9 cellular contexts compared by ENCODE assay signal in genomic region chr17:82217530-82218204, GRCh38. TPM values are rescaled to one million over a fixed set of nuclear protein-coding genes. Genes with fewer than 3 reads are reported as not detected.
DNase-seq lines count a peak whose midpoint lies in the region; ATAC-seq and TF ChIP-seq lines count a peak whose summit lies in the region.
"Had no signal": no experiment of that assay in that cellular context is flagged by ENCODE, and none has a peak within 500 bp of the region (broad histone marks: within the 10 kb centered on the region; RNA-seq: fewer than 3 reads in every experiment).

No MANE protein-coding gene starts in this region.

- no peak overlapping the region for H3K4me3 ChIP-seq in fibroblast of the aortic adventitia (ENCODE audit: low read depth, low read length)

- DNase-seq in GF-D8 (lab: John Stamatoyannopoulos, UW), result peak; percentile 45
- DNase-seq in SK-MEL-5 (ENCODE audit: low read depth, low spot score), result peak; percentile 58
- peak; percentile 80 for DNase-seq in fibroblast of the aortic adventitia (ENCODE audit: low read depth)
- peak; percentile 73 for DNase-seq in sciatic nerve (ENCODE audit: low spot score)
- no peak for DNase-seq in NK-92 treated with Interleukin-12 subunit alpha and Interleukin-12 subunit beta, amount 100 ng/mL, for 24 hours (lab: John Stamatoyannopoulos, UW)
- DNase-seq in pons (ENCODE audit: low spot score), result no peak
- no peak for DNase-seq in COR-L47 (lab: John Stamatoyannopoulos, UW)
- DNase-seq: activated naive CD4-positive, alpha-beta T cell treated with Interleukin-2 at 50 U/mL for 16 hours had no signal

- ATAC-seq in sciatic nerve (peak; percentile 57), HG02798 (IDR thresholded peaks at IDR 0.05; ENCODE audit: poor library complexity, unreplicated experiment) (no peak)

- intact Hi-C loops in sciatic nerve (cut with DNase I), result no loop called here

- in situ Hi-C loops in SK-MEL-5 (cut with HindIII; ENCODE audit: low pct_unique_long_range_greater_than_20kb, low sequenced_read_pairs), result no loop called here

- no peak for TF ChIP-seq CTCF in fibroblast of the aortic adventitia (IDR thresholded peaks at IDR 0.05; ENCODE audit: insufficient read depth, low read length)

RNA-seq across cellular contexts. Expression of gene CCDC57, which starts 5.0 kb away (rescaled TPM):
- total RNA-seq in SK-MEL-5 (2014; rRNA removed; shearing (Covaris generic)), result 15.7 and 17.8 TPM in 2 replicates
- polyA plus RNA-seq in SK-MEL-5 (2015; cell fraction: cytosol; rRNA removed), result 21.0 and 25.4 TPM in 2 replicates
- 477 and 495 TPM in 2 replicates for polyA plus RNA-seq in SK-MEL-5 (2015; cell fraction: nucleus; rRNA removed)
- total RNA-seq in fibroblast of the aortic adventitia (ENCODE audit: low replicate concordance) (15.2 and 37.4 TPM in 2 replicates), sciatic nerve (50.6 TPM)

RNA-seq across cellular contexts. Expression of gene SLC16A3, which starts 11.2 kb away (rescaled TPM):
- total RNA-seq in SK-MEL-5 (2014; rRNA removed; shearing (Covaris generic)), result 9.6 and 12.8 TPM in 2 replicates
- polyA plus RNA-seq in SK-MEL-5 (2015; cell fraction: cytosol; rRNA removed), result 3.9 and 4.7 TPM in 2 replicates
- 8.9 and 9.2 TPM in 2 replicates for polyA plus RNA-seq in SK-MEL-5 (2015; cell fraction: nucleus; rRNA removed)
- total RNA-seq in fibroblast of the aortic adventitia (ENCODE audit: low replicate concordance) (13.0 and 44.6 TPM in 2 replicates), sciatic nerve (53.1 TPM)

RNA-seq across cellular contexts. Expression of gene CSNK1D, which starts 55.8 kb away (rescaled TPM):
- 18.0 and 23.6 TPM in 2 replicates for total RNA-seq in SK-MEL-5 (2014; rRNA removed; shearing (Covaris generic))
- 106 and 112 TPM in 2 replicates for polyA plus RNA-seq in SK-MEL-5 (2015; cell fraction: cytosol; rRNA removed)
- 294 and 374 TPM in 2 replicates for polyA plus RNA-seq in SK-MEL-5 (2015; cell fraction: nucleus; rRNA removed)
- total RNA-seq in fibroblast of the aortic adventitia (ENCODE audit: low replicate concordance), result 28.9 and 52.7 TPM in 2 replicates
- total RNA-seq in sciatic nerve, result 152 TPM

Comparison
In these comparisons a context has a peak if more than half of its experiments do, and no peak if none do; other contexts are left out.
1. DNase-seq: peak in GF-D8 (single experiment), SK-MEL-5 (single experiment), fibroblast of the aortic adventitia (single experiment) and sciatic nerve (single experiment); none in NK-92 treated with Interleukin-12 subunit alpha and Interleukin-12 subunit beta, amount 100 ng/mL, for 24 hours (single experiment), pons (single experiment) and COR-L47 (single experiment).